In the genomic region with DNA sequence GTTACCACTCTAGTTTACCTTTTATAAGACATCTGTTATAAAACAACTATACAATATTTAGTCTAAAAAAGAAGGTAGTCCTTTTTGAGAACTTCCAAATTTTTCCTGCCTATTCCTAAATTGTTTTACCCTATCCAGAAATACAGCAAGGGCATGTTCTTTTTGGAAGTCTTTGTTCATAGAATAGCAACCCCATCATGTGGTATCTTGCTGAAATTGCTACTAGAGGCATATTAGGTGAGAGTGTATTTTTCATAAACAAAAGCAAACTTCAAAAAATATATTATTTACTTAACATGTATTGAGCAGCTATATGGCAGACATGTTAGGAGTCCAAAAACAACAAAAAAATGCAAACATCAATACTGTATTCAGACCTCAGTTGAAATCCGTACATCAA, we compare ENCODE assay signal across 18 cellular contexts.
A peak's percentile ranks its signal among the peaks of the same experiment; 100 is the strongest.
DNase-seq lines count a peak whose midpoint lies in the region; ATAC-seq and TF ChIP-seq lines count a peak whose summit lies in the region.
"Had no signal": no experiment of that assay in that cellular context is flagged by ENCODE, and none has a peak within 500 bp of the region (broad histone marks: within the 10 kb centered on the region; RNA-seq: fewer than 3 reads in every experiment).

No MANE protein-coding gene starts in this region.

- CTCF ChIA-PET in PC-3 (lab: Charles Lee) = no interaction called here

- H3K4me1 ChIP-seq in BE2C = peaks cover 8% of the 10 kb centered on the region
- H3K4me1 ChIP-seq in GM23338 (ENCODE audit: insufficient read depth) = no peaks in the 10 kb centered on the region
- H3K4me1 ChIP-seq in PC-3 (ENCODE audit: insufficient read depth, low read length) = no peaks in the 10 kb centered on the region
- no peaks in the 10 kb centered on the region for H3K4me1 ChIP-seq in left ventricle myocardium inferior
- H3K4me1 ChIP-seq: suprapubic skin had no signal

- intact Hi-C loops in PC-3 (cut with micrococcal nuclease) = loop anchor here (2.0 to 10.0 kb wide), 3 partner anchors 92 to 299 kb away; no protein-coding TSS in a partner anchor
- intact Hi-C loops in left ventricle myocardium inferior (cut with micrococcal nuclease) = no loop called here

- H3K9me2 ChIP-seq in GM23338 (ENCODE audit: insufficient read depth) (no peaks in the 10 kb centered on the region; the same call in 1 of the 2 replicates), PC-3 (replicated peaks; ENCODE audit: low read length) (no peaks in the 10 kb centered on the region)

- H3K27ac ChIP-seq in GM23338 (ENCODE audit: low read depth) (no peak overlapping the region), PC-3 (ENCODE audit: low read length) (no peak overlapping the region), left ventricle myocardium inferior (replicated peaks) (no peak overlapping the region)
- H3K27ac ChIP-seq: epithelial cell of prostate, neutrophil, suprapubic skin had no signal

- H3K27me3 ChIP-seq in BE2C = no peaks in the 10 kb centered on the region
- no peaks in the 10 kb centered on the region for H3K27me3 ChIP-seq in GM23338 (ENCODE audit: insufficient read depth)
- peaks cover 10% of the 10 kb centered on the region for H3K27me3 ChIP-seq in PC-3 (ENCODE audit: low read length)
- no peaks in the 10 kb centered on the region for H3K27me3 ChIP-seq in left ventricle myocardium inferior (ENCODE audit: low read depth)
- H3K27me3 ChIP-seq: neutrophil, suprapubic skin had no signal

- H3K36me3 ChIP-seq in BE2C (no peaks in the 10 kb centered on the region), GM23338 (ENCODE audit: insufficient read depth) (no peaks in the 10 kb centered on the region), PC-3 (ENCODE audit: low read depth, low read length) (no peaks in the 10 kb centered on the region), left ventricle myocardium inferior (no peaks in the 10 kb centered on the region)
- H3K36me3 ChIP-seq: neutrophil, suprapubic skin had no signal

- H3K9me3 ChIP-seq in BE2C (no peaks in the 10 kb centered on the region), PC-3 (ENCODE audit: low read length) (no peaks in the 10 kb centered on the region), left ventricle myocardium inferior (replicated peaks) (peaks cover 21% of the 10 kb centered on the region)
- H3K9me3 ChIP-seq: neutrophil had no signal

- no peak overlapping the region for H3K4me3 Mint-ChIP-seq in GM23338

- H3K27ac Mint-ChIP-seq in GM23338 = no peak overlapping the region

- no peak overlapping the region for H3K9ac ChIP-seq in PC-3 (ENCODE audit: low read length)

- no peak overlapping the region for H3K4me2 ChIP-seq in GM23338
- H3K4me2 ChIP-seq in PC-3 (ENCODE audit: low read length) = no peak overlapping the region

- H3F3A ChIP-seq in GM23338 (replicated peaks; ENCODE audit: low read depth) (no peaks in the 10 kb centered on the region), PC-3 (ENCODE audit: low read length, unreplicated experiment) (no peaks in the 10 kb centered on the region)

- H3K27me3 Mint-ChIP-seq in GM23338 (ENCODE audit: insufficient read depth, low read depth, poor library complexity) = peaks cover 3% of the 10 kb centered on the region

- peaks cover 11% of the 10 kb centered on the region for H3K9me3 Mint-ChIP-seq in GM23338

- POLR2A ChIA-PET in PC-3 (lab: Charles Lee; ENCODE audit: unreplicated experiment) = no interaction called here

- H4K20me1 ChIP-seq in GM23338 (replicated peaks; ENCODE audit: insufficient read depth) = no peaks in the 10 kb centered on the region
- H4K20me1 ChIP-seq in PC-3 (ENCODE audit: low read length) = no peaks in the 10 kb centered on the region

- H2AFZ ChIP-seq in GM23338 = no peak overlapping the region
- H2AFZ ChIP-seq in PC-3 (ENCODE audit: low read length) = no peak overlapping the region

- BruUV-seq in PC-3 (replicated peaks; lab: Mats Ljungman, UMichigan) = no TSS peak

- no peak for ATAC-seq in GM23338
- ATAC-seq in PC-3 = no peak

- no peaks in the 10 kb centered on the region for H3K4me1 Mint-ChIP-seq in GM23338

- H3K79me2 ChIP-seq in GM23338 (replicated peaks; ENCODE audit: insufficient read depth) (no peaks in the 10 kb centered on the region), PC-3 (ENCODE audit: low read length) (no peaks in the 10 kb centered on the region)

- H3K36me3 Mint-ChIP-seq in GM23338 (ENCODE audit: low read depth) = no peaks in the 10 kb centered on the region; the same call in 2 of the 3 replicates

- DNase-seq in BE2C = no peak
- peak; percentile 5 for DNase-seq in GM23338 (ENCODE audit: low spot score)
- DNase-seq in PC-3 = peak; percentile 19
- peak; percentile 4 for DNase-seq in fibroblast of villous mesenchyme (ENCODE audit: low read depth)
- no peak for DNase-seq in left ventricle myocardium inferior
- DNase-seq in mucosa of gallbladder (ENCODE audit: low spot score) = no peak
- DNase-seq in NOMO-1 treated with DMSO at 0.1 percent for 48 hours (lab: John Stamatoyannopoulos, UW; ENCODE audit: unreplicated experiment) = no peak
- DNase-seq: activated CD4-positive, alpha-beta T cell treated with anti-CD3 and anti-CD28 coated beads for 1 hour; activated effector memory CD4-positive, alpha-beta T cell treated with Interleukin-2 at 50 U/mL for 16 hours; amygdala; NK-92 treated with Interleukin-12 subunit alpha and Interleukin-12 subunit beta, amount 100 ng/mL, for 24 hours; SHP77 treated with DMSO at 0.1 percent for 48 hours; stimulated activated CD4-positive, alpha-beta T cell treated with anti-CD3 and anti-CD28 coated beads, Interleukin-4, amount 100 ng/mL, for 1 hour; stimulated activated CD8-positive, alpha-beta memory T cell treated with anti-CD3 and anti-CD28 coated beads, Interleukin-4, amount 100 ng/mL, for 48 hours; T1000 had no signal

- H3K4me3 ChIP-seq in BE2C (ENCODE audit: low read depth, low read length) (no peak overlapping the region), GM23338 (no peak overlapping the region), PC-3 (ENCODE audit: low read length) (no peak overlapping the region), fibroblast of villous mesenchyme (ENCODE audit: low read depth, low read length) (no peak overlapping the region), left ventricle myocardium inferior (no peak overlapping the region)
- H3K4me3 ChIP-seq: suprapubic skin had no signal

- TF ChIP-seq CTCF in BE2C (IDR thresholded peaks at IDR 0.05; ENCODE audit: low read depth, low read length) (peak; percentile 59), GM23338 (conservative IDR thresholded peaks at IDR 0.05; ENCODE audit: low read depth in 2 of 2) (peak in 1 of 2 experiments; percentile 46; a peak in 3 of 4 replicates), PC-3 (conservative IDR thresholded peaks at IDR 0.05; ENCODE audit: low read depth, low read length) (peak; percentile 59), fibroblast of villous mesenchyme (IDR thresholded peaks at IDR 0.05; ENCODE audit: insufficient read depth, low read depth, low read length) (no peak), left ventricle myocardium inferior (IDR thresholded peaks at IDR 0.05; ENCODE audit: borderline replicate concordance) (no peak)

TF ChIP-seq in GM23338, 12 proteins besides CTCF, POLR2A, EP300 and RAD21 (continues in another document):
- TF ChIP-seq POLR2AphosphoS5 (IDR thresholded peaks at IDR 0.05; ENCODE audit: low read depth) (no peak), ZNF114 (CRISPR knock-in tag; IDR thresholded peaks at IDR 0.05) (no peak), NANOG (IDR thresholded peaks at IDR 0.05; ENCODE audit: borderline replicate concordance) (no peak), JUNB (IDR thresholded peaks at IDR 0.05; ENCODE audit: unreplicated experiment) (no peak), EZH2phosphoT487 (IDR thresholded peaks at IDR 0.05; ENCODE audit: unreplicated experiment) (no peak), ZNF331 (CRISPR knock-in tag; IDR thresholded peaks at IDR 0.05; ENCODE audit: low read depth) (no peak)
- TF ChIP-seq, protein P1, sequence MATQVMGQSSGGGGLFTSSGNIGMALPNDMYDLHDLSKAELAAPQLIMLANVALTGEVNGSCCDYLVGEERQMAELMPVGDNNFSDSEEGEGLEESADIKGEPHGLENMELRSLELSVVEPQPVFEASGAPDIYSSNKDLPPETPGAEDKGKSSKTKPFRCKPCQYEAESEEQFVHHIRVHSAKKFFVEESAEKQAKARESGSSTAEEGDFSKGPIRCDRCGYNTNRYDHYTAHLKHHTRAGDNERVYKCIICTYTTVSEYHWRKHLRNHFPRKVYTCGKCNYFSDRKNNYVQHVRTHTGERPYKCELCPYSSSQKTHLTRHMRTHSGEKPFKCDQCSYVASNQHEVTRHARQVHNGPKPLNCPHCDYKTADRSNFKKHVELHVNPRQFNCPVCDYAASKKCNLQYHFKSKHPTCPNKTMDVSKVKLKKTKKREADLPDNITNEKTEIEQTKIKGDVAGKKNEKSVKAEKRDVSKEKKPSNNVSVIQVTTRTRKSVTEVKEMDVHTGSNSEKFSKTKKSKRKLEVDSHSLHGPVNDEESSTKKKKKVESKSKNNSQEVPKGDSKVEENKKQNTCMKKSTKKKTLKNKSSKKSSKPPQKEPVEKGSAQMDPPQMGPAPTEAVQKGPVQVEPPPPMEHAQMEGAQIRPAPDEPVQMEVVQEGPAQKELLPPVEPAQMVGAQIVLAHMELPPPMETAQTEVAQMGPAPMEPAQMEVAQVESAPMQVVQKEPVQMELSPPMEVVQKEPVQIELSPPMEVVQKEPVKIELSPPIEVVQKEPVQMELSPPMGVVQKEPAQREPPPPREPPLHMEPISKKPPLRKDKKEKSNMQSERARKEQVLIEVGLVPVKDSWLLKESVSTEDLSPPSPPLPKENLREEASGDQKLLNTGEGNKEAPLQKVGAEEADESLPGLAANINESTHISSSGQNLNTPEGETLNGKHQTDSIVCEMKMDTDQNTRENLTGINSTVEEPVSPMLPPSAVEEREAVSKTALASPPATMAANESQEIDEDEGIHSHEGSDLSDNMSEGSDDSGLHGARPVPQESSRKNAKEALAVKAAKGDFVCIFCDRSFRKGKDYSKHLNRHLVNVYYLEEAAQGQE (IDR thresholded peaks at IDR 0.05; ENCODE audit: unreplicated experiment) = no peak
- TF ChIP-seq, protein P2, sequence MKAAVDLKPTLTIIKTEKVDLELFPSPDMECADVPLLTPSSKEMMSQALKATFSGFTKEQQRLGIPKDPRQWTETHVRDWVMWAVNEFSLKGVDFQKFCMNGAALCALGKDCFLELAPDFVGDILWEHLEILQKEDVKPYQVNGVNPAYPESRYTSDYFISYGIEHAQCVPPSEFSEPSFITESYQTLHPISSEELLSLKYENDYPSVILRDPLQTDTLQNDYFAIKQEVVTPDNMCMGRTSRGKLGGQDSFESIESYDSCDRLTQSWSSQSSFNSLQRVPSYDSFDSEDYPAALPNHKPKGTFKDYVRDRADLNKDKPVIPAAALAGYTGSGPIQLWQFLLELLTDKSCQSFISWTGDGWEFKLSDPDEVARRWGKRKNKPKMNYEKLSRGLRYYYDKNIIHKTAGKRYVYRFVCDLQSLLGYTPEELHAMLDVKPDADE (IDR thresholded peaks at IDR 0.05) = no peak

Comparison
In these comparisons a context has a peak if more than half of its experiments do, and no peak if none do; other contexts are left out.
1. DNase-seq: peak in GM23338 (single experiment), PC-3 (single experiment) and fibroblast of villous mesenchyme (single experiment); none in BE2C (single experiment), left ventricle myocardium inferior (single experiment), mucosa of gallbladder (single experiment) and NOMO-1 treated with DMSO at 0.1 percent for 48 hours (single experiment).
2. CTCF ChIP-seq: peak in BE2C (single experiment) and PC-3 (single experiment); none in fibroblast of villous mesenchyme (single experiment) and left ventricle myocardium inferior (single experiment).